In the genomic region with DNA sequence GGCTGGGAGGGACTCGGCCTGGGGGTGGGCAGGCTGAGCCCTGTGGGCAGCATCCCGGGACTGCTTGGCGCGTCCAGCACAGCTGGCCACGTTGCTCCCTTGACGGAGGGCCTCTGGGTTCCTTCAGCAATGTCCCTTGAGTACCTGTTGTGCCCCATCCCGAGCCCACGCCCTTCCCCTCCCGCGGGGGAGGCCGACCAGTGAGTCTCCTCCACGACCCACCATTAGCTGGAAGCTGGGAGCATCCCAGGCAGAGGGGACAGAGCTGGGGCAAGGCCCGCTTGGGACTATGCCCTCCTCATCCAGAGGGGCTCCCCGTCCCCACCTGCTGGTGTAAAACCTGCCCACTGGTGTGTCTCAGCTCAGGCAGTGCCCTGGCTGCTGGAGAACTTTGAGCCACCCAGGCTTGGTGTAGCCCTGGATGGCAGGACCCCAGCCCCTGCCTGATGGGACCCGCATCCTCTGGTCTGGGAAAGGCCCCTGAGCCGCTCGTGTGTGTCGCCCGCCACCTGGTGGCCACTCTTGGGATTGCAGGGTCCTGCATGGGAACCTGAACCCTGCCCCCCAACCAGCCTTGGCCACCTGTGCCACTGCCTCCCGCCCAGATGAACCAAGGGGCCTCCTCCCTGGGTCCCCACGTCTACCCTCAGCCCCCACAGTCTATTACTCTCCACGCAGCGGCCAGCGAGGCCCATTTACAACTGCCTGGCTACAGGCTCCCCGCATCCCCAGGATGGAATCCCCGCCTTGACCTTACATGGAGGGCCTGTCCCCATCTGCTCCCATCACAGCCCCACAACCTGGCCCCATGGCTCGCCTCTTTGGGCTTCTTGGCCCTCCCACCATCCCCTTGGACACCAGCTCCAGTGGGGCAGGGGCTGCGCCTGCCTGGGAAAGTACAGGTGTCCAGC, we compare ENCODE assay signal across 8 cellular contexts. TPM values are rescaled to one million over a fixed set of nuclear protein-coding genes. Genes with fewer than 3 reads are reported as not detected.
DNase-seq lines count a peak whose midpoint lies in the region; ATAC-seq and TF ChIP-seq lines count a peak whose summit lies in the region.

No MANE protein-coding gene starts in this region.

- no peaks in the 10 kb centered on the region for H3K36me3 ChIP-seq in left lung

- TF ChIP-seq CTCF in GM12873 (IDR thresholded peaks at IDR 0.05; ENCODE audit: insufficient read depth, low read depth, low read length, missing control alignments) (peak; percentile 98), left lung (IDR thresholded peaks at IDR 0.05) (peak; percentile 99)

- intact Hi-C loops in left lung (cut with DNase I) = loop anchor here in 1 of 2 donors (2.0 kb wide), 1 partner anchor 39 kb away; no protein-coding TSS in a partner anchor

- peak; percentile 46 for ATAC-seq in central memory CD8-positive, alpha-beta T cell (replicated peaks; ENCODE audit: extremely low read depth, poor library complexity, severe bottlenecking)
- ATAC-seq in left lung (peak; percentile 72), GM18511 (IDR thresholded peaks at IDR 0.05; ENCODE audit: unreplicated experiment) (no peak)

- H3K36me3 Mint-ChIP-seq in central memory CD8-positive, alpha-beta T cell (ENCODE audit: insufficient read depth) = peaks cover 15% of the 10 kb centered on the region

- H3K9me3 ChIP-seq in left lung = no peaks in the 10 kb centered on the region

- DNase-seq in NCI-H128 (lab: John Stamatoyannopoulos, UW; ENCODE audit: unreplicated experiment) (peak; percentile 23), left lung (peak; percentile 75 to 96), NCI-H1092 (lab: John Stamatoyannopoulos, UW) (no peak)
- DNase-seq in activated CD4-positive, alpha-beta T cell treated with anti-CD3 and anti-CD28 coated beads for 48 hours = peak; percentile 89
- peak; percentile 70 to 90 for DNase-seq in central memory CD8-positive, alpha-beta T cell (ENCODE audit: low spot score in 2 of 2)
- peak; percentile 70 to 81 (median 74) for DNase-seq in stimulated activated CD4-positive, alpha-beta T cell treated with anti-CD3 and anti-CD28 coated beads, TNF-alpha, amount 100 ng/mL, for 24 hours (ENCODE audit: low read depth in 3 of 3)

- peak overlapping the region; percentile 57 for H3K4me3 Mint-ChIP-seq in central memory CD8-positive, alpha-beta T cell

- H3K9me3 Mint-ChIP-seq in central memory CD8-positive, alpha-beta T cell = peaks cover 4% of the 10 kb centered on the region

- no peak overlapping the region for H3K27ac ChIP-seq in left lung

- peak overlapping the region; percentile 80 for H3K27ac Mint-ChIP-seq in central memory CD8-positive, alpha-beta T cell (ENCODE audit: low read depth)

- no peak overlapping the region for H3K4me3 ChIP-seq in left lung

- H3K4me1 ChIP-seq in left lung = no peaks in the 10 kb centered on the region

- H3K4me1 Mint-ChIP-seq in central memory CD8-positive, alpha-beta T cell = peaks cover 16% of the 10 kb centered on the region

- no peaks in the 10 kb centered on the region for H3K27me3 Mint-ChIP-seq in central memory CD8-positive, alpha-beta T cell

- peaks cover 0 to 41% of the 10 kb centered on the region in 2 donors for H3K27me3 ChIP-seq in left lung

RNA-seq across cellular contexts. Expression of gene ARHGAP8, which starts 16.6 kb away (rescaled TPM):
- 10 to 100 TPM; 18.3 to 23.4 TPM for total RNA-seq in left lung

RNA-seq across cellular contexts. Expression of gene PRR5, which starts 33.8 kb away (rescaled TPM):
- 10 to 100 TPM in 1 of 2 donors, 1 to 10 TPM in 1; 7.1 to 11.0 TPM for total RNA-seq in left lung
